In genomic region chr2:113887393-113887792, GRCh38 we compare ENCODE assay signal across 9 cellular contexts. TPM values are rescaled to one million over a fixed set of nuclear protein-coding genes. Genes with fewer than 3 reads are reported as not detected.
A peak's percentile ranks its signal among the peaks of the same experiment; 100 is the strongest.
DNase-seq lines count a peak whose midpoint lies in the region; TF ChIP-seq lines count a peak whose summit lies in the region.
"Had no signal": no experiment of that assay in that cellular context is flagged by ENCODE, and none has a peak within 500 bp of the region (broad histone marks: within the 10 kb centered on the region; RNA-seq: fewer than 3 reads in every experiment).

No MANE protein-coding gene starts in this region.

- peaks cover 31% of the 10 kb centered on the region for H3F3A ChIP-seq in DOHH2 (ENCODE audit: control insufficient read depth, insufficient read depth)

- TF ChIP-seq CTCF in DOHH2 (IDR thresholded peaks at IDR 0.05; ENCODE audit: low read depth, low read length, poor library complexity, severe bottlenecking) (no peak), NB4 (IDR thresholded peaks at IDR 0.05; ENCODE audit: low read depth, low read length) (no peak), brain (conservative IDR thresholded peaks at IDR 0.05) (no peak), osteocyte (IDR thresholded peaks at IDR 0.05) (no peak)

- peaks cover 8% of the 10 kb centered on the region; the same call in 1 of the 2 replicates for H4K20me1 ChIP-seq in DOHH2 (ENCODE audit: control insufficient read depth, insufficient read depth, low read depth, low read length)

- DNase-seq in NB4 (ENCODE audit: low read depth) (no peak), osteocyte (ENCODE audit: extremely low spot score, unreplicated experiment) (no peak), NCI-H774 (lab: John Stamatoyannopoulos, UW) (no peak), OCI-M2 (lab: John Stamatoyannopoulos, UW; ENCODE audit: unreplicated experiment) (no peak), NCI-H82 (lab: John Stamatoyannopoulos, UW) (no peak)
- no peak for DNase-seq in stimulated activated CD4-positive, alpha-beta T cell treated with anti-CD3 and anti-CD28 coated beads, Interleukin-12 subunit alpha, Interleukin-12 subunit beta, amount 100 ng/mL, for 4 hours
- DNase-seq: DMS53 had no signal

- H3K4me3 ChIP-seq in DOHH2 (ENCODE audit: low read length), result peak overlapping the region; percentile 96
- peak overlapping the region; percentile 92 for H3K4me3 ChIP-seq in NB4 (ENCODE audit: low read depth, low read length)

- peaks cover 5% of the 10 kb centered on the region for H3K36me3 Mint-ChIP-seq in brain
- peaks cover 3% of the 10 kb centered on the region for H3K36me3 Mint-ChIP-seq in osteocyte (ENCODE audit: unreplicated experiment)

- H3K4me2 ChIP-seq in DOHH2 (ENCODE audit: low read length), result peak overlapping the region; percentile 88

- H3K27ac Mint-ChIP-seq in brain (peak overlapping the region in 3 of 5 experiments; percentile 2 to 99 (median 47)), osteocyte (ENCODE audit: unreplicated experiment) (peak overlapping the region; percentile 80)

- no peak for TF ChIP-seq POLR2A in NB4 (IDR thresholded peaks at IDR 0.05; ENCODE audit: extremely low read depth, insufficient read length)

- H3K9me2 ChIP-seq in DOHH2 (replicated peaks; ENCODE audit: control insufficient read depth, low read length), result no peaks in the 10 kb centered on the region

- peaks cover 50% of the 10 kb centered on the region for H3K4me1 Mint-ChIP-seq in brain
- peaks cover 40% of the 10 kb centered on the region for H3K4me1 Mint-ChIP-seq in osteocyte (ENCODE audit: unreplicated experiment)

- no peaks in the 10 kb centered on the region for H3K27me3 ChIP-seq in DOHH2 (ENCODE audit: control insufficient read depth, low read length)

- H3K4me3 Mint-ChIP-seq in brain, result peak overlapping the region; percentile 41 to 100 (median 89)
- no peak overlapping the region for H3K4me3 Mint-ChIP-seq in osteocyte (ENCODE audit: unreplicated experiment)

- peaks cover 91% of the 10 kb centered on the region for H3K79me2 ChIP-seq in DOHH2 (ENCODE audit: control insufficient read depth, low read length)

- peaks cover 8% of the 10 kb centered on the region for H3K27me3 Mint-ChIP-seq in brain
- no peaks in the 10 kb centered on the region for H3K27me3 Mint-ChIP-seq in osteocyte (ENCODE audit: unreplicated experiment)

- H3K9me3 Mint-ChIP-seq in brain (no peaks in the 10 kb centered on the region), osteocyte (ENCODE audit: unreplicated experiment) (no peaks in the 10 kb centered on the region)

- no peaks in the 10 kb centered on the region for H3K9me3 ChIP-seq in DOHH2 (ENCODE audit: control insufficient read depth, insufficient read depth, low read length)

- H3K36me3 ChIP-seq in DOHH2 (ENCODE audit: control insufficient read depth, low read length), result peaks cover 80% of the 10 kb centered on the region

- H3K27ac ChIP-seq in DOHH2 (ENCODE audit: low read depth, low read length), result peak overlapping the region; percentile 95

- H3K4me1 ChIP-seq in DOHH2 (ENCODE audit: control insufficient read depth, low read length), result peaks cover 52% of the 10 kb centered on the region

RNA-seq across cellular contexts. Expression of gene ACTR3, which starts 2.5 kb away (rescaled TPM):
- polyA plus RNA-seq in brain (ENCODE audit: insufficient read depth, low read depth, low replicate concordance), result 111 TPM
- total RNA-seq in osteocyte, result 255 and 265 TPM in 2 replicates
